ENCODE assay signal across 1 cellular context in the genomic region with DNA sequence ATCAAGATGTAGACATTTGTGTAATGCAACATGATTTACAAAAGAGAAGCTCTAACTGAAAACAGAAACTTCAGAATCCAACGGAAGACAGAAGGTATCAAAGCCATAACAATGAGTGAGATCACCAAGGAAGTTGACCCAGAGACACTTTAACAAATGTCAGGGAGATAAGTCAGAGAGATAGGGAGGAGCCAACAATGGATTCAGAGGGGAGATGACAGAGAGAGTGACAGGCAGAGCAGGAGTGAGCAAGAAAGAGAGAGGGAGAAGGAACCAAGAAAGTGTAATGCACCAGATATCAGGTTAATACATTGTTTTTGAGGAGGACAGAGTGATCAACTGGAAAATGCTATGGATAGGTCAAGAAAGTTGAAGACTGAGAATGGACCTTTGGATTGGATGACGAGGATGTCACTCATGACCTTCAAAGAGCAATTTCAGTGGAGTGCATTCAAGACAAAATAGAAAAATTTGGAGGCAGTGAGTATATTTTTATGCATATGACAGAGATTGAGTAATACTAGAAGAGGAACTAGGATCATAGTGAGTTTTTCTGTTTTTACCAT.
A peak's percentile ranks its signal among the peaks of the same experiment; 100 is the strongest.
TF ChIP-seq lines count a peak whose summit lies in the region.

No MANE protein-coding gene starts in this region.

TF ChIP-seq in K562, 482 proteins besides CTCF, POLR2A, EP300 and RAD21 (continued from another document):
- TF ChIP-seq, protein P1, sequence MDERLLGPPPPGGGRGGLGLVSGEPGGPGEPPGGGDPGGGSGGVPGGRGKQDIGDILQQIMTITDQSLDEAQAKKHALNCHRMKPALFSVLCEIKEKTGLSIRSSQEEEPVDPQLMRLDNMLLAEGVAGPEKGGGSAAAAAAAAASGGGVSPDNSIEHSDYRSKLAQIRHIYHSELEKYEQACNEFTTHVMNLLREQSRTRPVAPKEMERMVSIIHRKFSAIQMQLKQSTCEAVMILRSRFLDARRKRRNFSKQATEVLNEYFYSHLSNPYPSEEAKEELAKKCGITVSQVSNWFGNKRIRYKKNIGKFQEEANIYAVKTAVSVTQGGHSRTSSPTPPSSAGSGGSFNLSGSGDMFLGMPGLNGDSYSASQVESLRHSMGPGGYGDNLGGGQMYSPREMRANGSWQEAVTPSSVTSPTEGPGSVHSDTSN (CRISPR knock-in tag; IDR thresholded peaks at IDR 0.05; ENCODE audit: low read depth): no peak
- TF ChIP-seq, protein P1 (tag; conservative IDR thresholded peaks at IDR 0.05; ENCODE audit: low read depth): peak; percentile 82
- 0 out of 2 replicates have a peak, but pooled peaks have one; percentile 45 for TF ChIP-seq SOX6 (IDR thresholded peaks at IDR 0.05)
- TF ChIP-seq EHMT2 (IDR thresholded peaks at IDR 0.05): 0 out of 2 replicates have a peak, but pooled peaks have one; percentile 29
